ENCODE assay signal across 8 cellular contexts in the genomic region with DNA sequence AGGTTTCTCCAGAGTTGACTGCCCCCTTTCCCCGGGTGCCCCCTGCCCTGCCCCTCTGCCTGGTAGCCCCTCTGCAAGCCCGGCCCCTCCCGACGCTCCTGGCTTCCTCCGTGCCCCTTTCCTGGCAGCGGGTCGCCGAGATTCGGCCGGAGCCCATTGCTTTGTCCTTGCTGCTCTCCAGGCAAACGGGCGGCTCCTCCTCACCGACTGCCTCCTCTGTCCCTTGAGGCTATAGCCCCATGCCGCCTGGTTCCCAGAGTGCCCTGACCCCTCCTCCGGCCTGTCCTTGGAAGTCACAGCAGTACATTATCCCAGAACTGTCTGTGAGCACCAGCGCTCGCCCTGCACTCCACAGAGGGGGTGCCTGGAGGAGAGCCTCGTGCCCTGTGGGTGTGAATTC. TPM values are rescaled to one million over a fixed set of nuclear protein-coding genes. Genes with fewer than 3 reads are reported as not detected.
A peak's percentile ranks its signal among the peaks of the same experiment; 100 is the strongest.
DNase-seq lines count a peak whose midpoint lies in the region; ATAC-seq and TF ChIP-seq lines count a peak whose summit lies in the region.
"Not testable (repeated sequence)": the region's sequence is repeated elsewhere in the genome, so short reads cannot be mapped to it uniquely, and the experiment has no call there.

No MANE protein-coding gene starts in this region.

- H3K9me3 Mint-ChIP-seq in T-helper 2 cell treated with Interferon-gamma antibody and Interleukin-4, amounts not matched to agents 5 μg/mL and 100 μg/mL, for 36 hours; activated T-helper 17 cell treated with anti-CD3 and anti-CD28 coated beads, Interleukin-2, amount 50 U/mL, for 72 hours; central memory CD8-positive, alpha-beta T cell; memory B cell: not testable (repeated sequence)

- H3K27ac Mint-ChIP-seq in T-helper 2 cell treated with Interferon-gamma antibody and Interleukin-4, amounts not matched to agents 5 μg/mL and 100 μg/mL, for 36 hours, result peak overlapping the region; percentile 70
- H3K27ac Mint-ChIP-seq in activated T-helper 17 cell treated with anti-CD3 and anti-CD28 coated beads, Interleukin-2, amount 50 U/mL, for 72 hours; memory B cell: not testable (repeated sequence)
- peak overlapping the region; percentile 53 for H3K27ac Mint-ChIP-seq in central memory CD8-positive, alpha-beta T cell (ENCODE audit: low read depth)

- H3K4me1 ChIP-seq in A673 (ENCODE audit: insufficient read depth, low read length, poor library complexity, severe bottlenecking); DOHH2 (ENCODE audit: control insufficient read depth, low read length); skeletal muscle satellite cell (ENCODE audit: control insufficient read depth, insufficient read depth, low read length): not testable (repeated sequence)

- H3K9ac ChIP-seq in skeletal muscle satellite cell (ENCODE audit: low read depth, low read length), result not testable (repeated sequence)

- H3K27ac ChIP-seq in A673 (ENCODE audit: low read depth, low read length, poor library complexity, severe bottlenecking); DOHH2 (ENCODE audit: low read depth, low read length): not testable (repeated sequence)

- intact Hi-C loops in A673 (cut with micrococcal nuclease; ENCODE audit: unreplicated experiment), result not testable (repeated sequence)

- peak overlapping the region; percentile 21 for H3K4me3 ChIP-seq in A673 (ENCODE audit: low read depth, low read length, poor library complexity, severe bottlenecking)
- H3K4me3 ChIP-seq in DOHH2 (ENCODE audit: low read length), result peak overlapping the region; percentile 42
- H3K4me3 ChIP-seq in LNCaP clone FGC (ENCODE audit: low read depth, low read length), result peak overlapping the region; percentile 89
- peak overlapping the region; percentile 34 for H3K4me3 ChIP-seq in skeletal muscle satellite cell (ENCODE audit: low read length)

- not testable (repeated sequence) for H3K36me3 ChIP-seq in A673 (ENCODE audit: insufficient read depth, low read length, poor library complexity, severe bottlenecking)
- H3K36me3 ChIP-seq in DOHH2 (ENCODE audit: control insufficient read depth, low read length) (peaks cover 30% of the 10 kb centered on the region), skeletal muscle satellite cell (ENCODE audit: insufficient read depth, low read length) (peaks cover 14% of the 10 kb centered on the region)

- H3F3A ChIP-seq in DOHH2 (ENCODE audit: control insufficient read depth, insufficient read depth), result not testable (repeated sequence)

- H3K79me2 ChIP-seq in DOHH2 (ENCODE audit: control insufficient read depth, low read length), result peaks cover 55% of the 10 kb centered on the region

- CTCF ChIA-PET in A673 (lab: Charles Lee), result not testable (repeated sequence)

- H3K27me3 ChIP-seq in A673 (replicated peaks; ENCODE audit: insufficient read depth, low read depth, low read length, poor library complexity); DOHH2 (ENCODE audit: control insufficient read depth, low read length); skeletal muscle satellite cell (ENCODE audit: control insufficient read depth, insufficient read depth, low read length): not testable (repeated sequence)

- H3K4me2 ChIP-seq in DOHH2 (ENCODE audit: low read length), result peak overlapping the region; percentile 44
- H3K4me2 ChIP-seq in skeletal muscle satellite cell (ENCODE audit: low read length), result peak overlapping the region; percentile 65

- not testable (repeated sequence) for H3K36me3 Mint-ChIP-seq in T-helper 2 cell treated with Interferon-gamma antibody and Interleukin-4, amounts not matched to agents 5 μg/mL and 100 μg/mL, for 36 hours (ENCODE audit: low read depth); memory B cell
- peaks cover 26% of the 10 kb centered on the region for H3K36me3 Mint-ChIP-seq in activated T-helper 17 cell treated with anti-CD3 and anti-CD28 coated beads, Interleukin-2, amount 50 U/mL, for 72 hours (ENCODE audit: low read depth)
- peaks cover 17% of the 10 kb centered on the region for H3K36me3 Mint-ChIP-seq in central memory CD8-positive, alpha-beta T cell (ENCODE audit: insufficient read depth)

- not testable (repeated sequence) for H3K9me3 ChIP-seq in A673 (ENCODE audit: low read depth, low read length, poor library complexity, severe bottlenecking); DOHH2 (ENCODE audit: control insufficient read depth, insufficient read depth, low read length); skeletal muscle satellite cell (replicated peaks; ENCODE audit: low read length)

- not testable (repeated sequence) for H3K9me2 ChIP-seq in DOHH2 (replicated peaks; ENCODE audit: control insufficient read depth, low read length)

- TF ChIP-seq CTCF in A673 (conservative IDR thresholded peaks at IDR 0.05; ENCODE audit: low read depth, low read length); DOHH2 (IDR thresholded peaks at IDR 0.05; ENCODE audit: low read depth, low read length, poor library complexity, severe bottlenecking); LNCaP clone FGC (IDR thresholded peaks at IDR 0.05; ENCODE audit: control insufficient read depth, extremely low read depth, insufficient read depth): not testable (repeated sequence)

- not testable (repeated sequence) for H4K20me1 ChIP-seq in DOHH2 (ENCODE audit: control insufficient read depth, insufficient read depth, low read depth, low read length)

- not testable (repeated sequence) for BruUV-seq in A673 (replicated peaks; lab: Mats Ljungman, UMichigan)

- POLR2A ChIA-PET in A673 (lab: Charles Lee; ENCODE audit: low non-redundant PET), result not testable (repeated sequence)

- not testable (repeated sequence) for H3K4me1 Mint-ChIP-seq in T-helper 2 cell treated with Interferon-gamma antibody and Interleukin-4, amounts not matched to agents 5 μg/mL and 100 μg/mL, for 36 hours (ENCODE audit: low read depth); activated T-helper 17 cell treated with anti-CD3 and anti-CD28 coated beads, Interleukin-2, amount 50 U/mL, for 72 hours
- peaks cover 12% of the 10 kb centered on the region for H3K4me1 Mint-ChIP-seq in central memory CD8-positive, alpha-beta T cell
- peaks cover 13% of the 10 kb centered on the region for H3K4me1 Mint-ChIP-seq in memory B cell

- H3K4me3 Mint-ChIP-seq in T-helper 2 cell treated with Interferon-gamma antibody and Interleukin-4, amounts not matched to agents 5 μg/mL and 100 μg/mL, for 36 hours, result peak overlapping the region; percentile 75
- H3K4me3 Mint-ChIP-seq in activated T-helper 17 cell treated with anti-CD3 and anti-CD28 coated beads, Interleukin-2, amount 50 U/mL, for 72 hours, result peak overlapping the region; percentile 66
- peak overlapping the region; percentile 58 for H3K4me3 Mint-ChIP-seq in central memory CD8-positive, alpha-beta T cell
- H3K4me3 Mint-ChIP-seq in memory B cell, result peak overlapping the region; percentile 51

- not testable (repeated sequence) for H3K27me3 Mint-ChIP-seq in T-helper 2 cell treated with Interferon-gamma antibody and Interleukin-4, amounts not matched to agents 5 μg/mL and 100 μg/mL, for 36 hours (ENCODE audit: low read depth); activated T-helper 17 cell treated with anti-CD3 and anti-CD28 coated beads, Interleukin-2, amount 50 U/mL, for 72 hours; central memory CD8-positive, alpha-beta T cell; memory B cell

- not testable (repeated sequence) for DNase-seq in A673 (ENCODE audit: low spot score); LNCaP clone FGC (ENCODE audit: low read depth); T-helper 2 cell treated with Interferon-gamma antibody and Interleukin-4, amounts not matched to agents 5 μg/mL and 100 μg/mL, for 36 hours (ENCODE audit: low spot score); central memory CD8-positive, alpha-beta T cell (ENCODE audit: low spot score in 2 of 2); memory B cell (ENCODE audit: low spot score in 2 of 2)

- ATAC-seq in activated T-helper 17 cell treated with anti-CD3 and anti-CD28 coated beads, Interleukin-2, amount 50 U/mL, for 72 hours (replicated peaks); central memory CD8-positive, alpha-beta T cell (replicated peaks; ENCODE audit: extremely low read depth, poor library complexity, severe bottlenecking); memory B cell (ENCODE audit: low read depth): not testable (repeated sequence)

RNA-seq across cellular contexts. Expression of a gene that starts 1.7 kb away (rescaled TPM):
- 83.1 and 92.7 TPM in 2 replicates for total RNA-seq in A673 (2021)
- total RNA-seq in activated T-helper 17 cell treated with anti-CD3 and anti-CD28 coated beads, Interleukin-2, amount 50 U/mL, for 72 hours, result 10 to 100 TPM; 24.2 to 56.8 TPM
- 47.1 and 54.8 TPM in 2 replicates for total RNA-seq in skeletal muscle satellite cell (2012; rRNA removed)

RNA-seq across cellular contexts. Expression of a gene that starts 26.7 kb away (rescaled TPM):
- 6.8 and 9.1 TPM in 2 replicates for total RNA-seq in A673 (2021)
- 1 to 10 TPM; 2.1 to 2.3 TPM for total RNA-seq in activated T-helper 17 cell treated with anti-CD3 and anti-CD28 coated beads, Interleukin-2, amount 50 U/mL, for 72 hours
- total RNA-seq in skeletal muscle satellite cell (2012; rRNA removed), result 0.51 and 2.8 TPM in 2 replicates

RNA-seq across cellular contexts. Expression of a gene that starts 42.1 kb away (rescaled TPM):
- 46.1 and 68.9 TPM in 2 replicates for total RNA-seq in A673 (2021)
- total RNA-seq in activated T-helper 17 cell treated with anti-CD3 and anti-CD28 coated beads, Interleukin-2, amount 50 U/mL, for 72 hours, result 10 to 100 TPM; 24.6 to 55.5 TPM
- total RNA-seq in skeletal muscle satellite cell (2012; rRNA removed), result 34.9 and 40.3 TPM in 2 replicates

Comparison
In these comparisons a context has a peak if more than half of its experiments do, and no peak if none do; other contexts are left out.
1. H3K4me3 ChIP-seq: peak in every context shown above with its lines; median percentile 89 in LNCaP clone FGC; 42 in DOHH2; 34 in skeletal muscle satellite cell; 21 in A673.